8 cellular contexts compared by ENCODE assay signal in the genomic region with DNA sequence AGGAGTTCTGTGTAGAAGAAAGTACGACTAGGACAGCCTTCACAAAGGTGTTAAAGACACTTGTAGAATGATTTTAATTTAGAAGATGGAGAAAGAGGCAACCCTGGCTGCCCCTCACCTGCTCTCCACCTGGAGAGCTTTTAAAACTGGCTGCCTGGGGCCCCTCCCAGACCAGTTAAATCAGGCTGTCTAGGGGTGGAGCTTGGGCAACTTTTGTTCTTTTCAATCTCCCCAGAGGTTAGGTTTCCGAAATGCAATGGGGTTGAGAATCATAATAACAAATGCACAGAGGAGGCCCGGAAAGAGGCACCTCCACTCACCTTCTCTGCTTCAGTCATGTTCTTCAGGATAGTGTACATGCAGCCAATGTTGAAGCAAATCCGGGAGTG.
DNase-seq lines count a peak whose midpoint lies in the region; ATAC-seq lines count a peak whose summit lies in the region.

No MANE protein-coding gene starts in this region.

- peak; percentile 14 for DNase-seq in NOMO-1 treated with DMSO at 0.1 percent for 48 hours (lab: John Stamatoyannopoulos, UW; ENCODE audit: unreplicated experiment)
- no peak for DNase-seq in NOMO-1 treated with dmso at 0.1 percent for 144 hours (lab: John Stamatoyannopoulos, UW; ENCODE audit: unreplicated experiment)
- DNase-seq in DMS153 (lab: John Stamatoyannopoulos, UW) = no peak

- peak overlapping the region; percentile 85 for H3K27ac Mint-ChIP-seq in stimulated activated memory B cell treated with anti-CD40 and anti-IgM and Interleukin-4, amounts not matched to agents 10 μg/mL and 1 μg/mL and 100 μg/mL, for 72 hours

- H3K36me3 Mint-ChIP-seq in stimulated activated memory B cell treated with anti-CD40 and anti-IgM and Interleukin-4, amounts not matched to agents 10 μg/mL and 1 μg/mL and 100 μg/mL, for 72 hours = peaks cover 22% of the 10 kb centered on the region

- H3K4me1 Mint-ChIP-seq in stimulated activated memory B cell treated with anti-CD40 and anti-IgM and Interleukin-4, amounts not matched to agents 10 μg/mL and 1 μg/mL and 100 μg/mL, for 72 hours = peaks cover 53% of the 10 kb centered on the region

- H3K9me3 Mint-ChIP-seq in stimulated activated memory B cell treated with anti-CD40 and anti-IgM and Interleukin-4, amounts not matched to agents 10 μg/mL and 1 μg/mL and 100 μg/mL, for 72 hours = no peaks in the 10 kb centered on the region

- H3K27ac ChIP-seq in angular gyrus (ENCODE audit: low read depth, low read length) = peak overlapping the region; percentile 22

- H3K27me3 Mint-ChIP-seq in stimulated activated memory B cell treated with anti-CD40 and anti-IgM and Interleukin-4, amounts not matched to agents 10 μg/mL and 1 μg/mL and 100 μg/mL, for 72 hours = no peaks in the 10 kb centered on the region

- ATAC-seq in HG02970 (IDR thresholded peaks at IDR 0.05; ENCODE audit: low FRiP score, unreplicated experiment) = peak; percentile 3
- ATAC-seq in stimulated activated memory B cell treated with anti-CD40 and anti-IgM and Interleukin-4, amounts not matched to agents 10 μg/mL and 1 μg/mL and 100 μg/mL, for 72 hours = peak; percentile 69
- ATAC-seq in GM19463 (IDR thresholded peaks at IDR 0.05; ENCODE audit: unreplicated experiment) = no peak
- no peak for ATAC-seq in GM19452 (IDR thresholded peaks at IDR 0.05; ENCODE audit: unreplicated experiment)

- H3K4me3 Mint-ChIP-seq in stimulated activated memory B cell treated with anti-CD40 and anti-IgM and Interleukin-4, amounts not matched to agents 10 μg/mL and 1 μg/mL and 100 μg/mL, for 72 hours = peak overlapping the region; percentile 87

Comparison
In these comparisons a context has a peak if more than half of its experiments do, and no peak if none do; other contexts are left out.
1. ATAC-seq: peak in HG02970 (single experiment) and stimulated activated memory B cell treated with anti-CD40 and anti-IgM and Interleukin-4, amounts not matched to agents 10 μg/mL and 1 μg/mL and 100 μg/mL, for 72 hours (single experiment); none in GM19463 (single experiment) and GM19452 (single experiment).